ENCODE assay signal across 19 cellular contexts in the genomic region with DNA sequence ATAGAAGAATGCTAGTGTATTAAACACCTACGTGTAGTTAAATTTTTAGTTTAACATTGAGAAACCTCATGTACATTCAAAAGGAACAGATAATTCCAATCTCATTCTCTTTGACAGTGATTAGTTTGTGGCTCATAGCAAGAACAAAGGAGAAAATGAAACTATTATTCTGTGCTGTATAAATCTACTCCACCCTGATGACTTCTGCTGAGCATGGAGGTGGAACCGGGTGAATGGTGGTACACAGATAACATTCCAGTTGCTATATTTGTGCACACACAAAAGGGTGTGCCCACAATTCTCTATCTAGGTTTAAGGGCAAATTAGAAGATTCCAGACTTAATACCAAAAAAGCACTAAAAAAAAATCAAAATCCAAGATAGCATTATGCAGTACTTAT. TPM values are rescaled to one million over a fixed set of nuclear protein-coding genes. Genes with fewer than 3 reads are reported as not detected.
DNase-seq lines count a peak whose midpoint lies in the region; ATAC-seq, FAIRE-seq and TF ChIP-seq lines count a peak whose summit lies in the region.
"Had no signal": no experiment of that assay in that cellular context is flagged by ENCODE, and none has a peak within 500 bp of the region (broad histone marks: within the 10 kb centered on the region; RNA-seq: fewer than 3 reads in every experiment).

No MANE protein-coding gene starts in this region.

- no peak for TF ChIP-seq CTCF in CD4-positive, alpha-beta T cell (IDR thresholded peaks at IDR 0.05)
- TF ChIP-seq CTCF in IMR-90 (conservative IDR thresholded peaks at IDR 0.05; ENCODE audit: low read depth, low read length) (no peak), K562 (IDR thresholded peaks at IDR 0.05 in 2 of 3, conservative IDR thresholded peaks at IDR 0.05 in 1 of 3; ENCODE audit: insufficient read depth in 2 of 3, low read depth in 1 of 3, low read length in 3 of 3) (no peak)

- no peak overlapping the region for H3K23ac ChIP-seq in IMR-90 (ENCODE audit: low read depth, low read length)

- peak overlapping the region in 1 of 2 experiments; percentile 27; a peak in 1 of 4 replicates for H4K8ac ChIP-seq in IMR-90 (ENCODE audit: low read depth in 2 of 2, low read length in 2 of 2)

- dilution Hi-C loops in IMR-90 (cut with HindIII; ENCODE audit: low sequenced_read_pairs, unreplicated experiment) = no loop called here

- peaks cover 65% of the 10 kb centered on the region for H3K4me1 Mint-ChIP-seq in CD4-positive, alpha-beta T cell (ENCODE audit: low read depth)

- no peaks in the 10 kb centered on the region for H3K9me3 ChIP-seq in CD4-positive, alpha-beta T cell (ENCODE audit: control insufficient read depth, low read length)
- H3K9me3 ChIP-seq in IMR-90 (ENCODE audit: control insufficient read depth, insufficient read depth, low read length) (no peaks in the 10 kb centered on the region), K562 (replicated peaks; ENCODE audit: control insufficient read depth, insufficient read depth, low read depth, low read length) (no peaks in the 10 kb centered on the region)
- H3K9me3 ChIP-seq: esophagus muscularis mucosa, HAP-1, psoas muscle, spleen, transverse colon had no signal

- H4K5ac ChIP-seq in IMR-90 (ENCODE audit: low read depth, low read length) = no peak overlapping the region

- H3K36me3 ChIP-seq in IMR-90 (ENCODE audit: control insufficient read depth, insufficient read depth, low read length) (no peaks in the 10 kb centered on the region), K562 (ENCODE audit: control insufficient read depth, insufficient read depth, low read length) (no peaks in the 10 kb centered on the region)
- H3K36me3 ChIP-seq: cardiac muscle cell, esophagus muscularis mucosa, HAP-1, spleen, transverse colon had no signal

- CTCF ChIA-PET in CD4-positive, alpha-beta T cell (lab: Charles Lee) = interaction anchor here (1.8 kb wide), 1 partner anchor 26 kb away, joined by 3 read pairs; no protein-coding TSS in a partner anchor
- CTCF ChIA-PET in IMR-90 (lab: Yijun Ruan, JAX) = no interaction called here
- CTCF ChIA-PET in K562 (lab: Yijun Ruan, JAX; ENCODE audit: low intra/inter-chr PET ratio) = no interaction called here

- H3K4me3 Mint-ChIP-seq in CD4-positive, alpha-beta T cell = no peak overlapping the region
- H3K4me3 Mint-ChIP-seq: activated CD4-positive, alpha-beta T cell treated with anti-CD3 and anti-CD28 coated beads, Interleukin-2, amount 10 ng/mL, durations not matched to agents 7 days and 5 days had no signal

- no peak overlapping the region for H2BK15ac ChIP-seq in IMR-90 (ENCODE audit: low read depth, low read length)

- H3K18ac ChIP-seq in IMR-90 (ENCODE audit: low read depth, low read length) = no peak overlapping the region

- POLR2A ChIA-PET in CD4-positive, alpha-beta T cell (lab: Charles Lee) = interaction anchor here (0.7 to 1.6 kb wide), 2 partner anchors 8 to 17 kb away, joined by 3 to 16 read pairs; a partner anchor contains a TSS
- POLR2A ChIA-PET in IMR-90 (lab: Charles Lee; ENCODE audit: unreplicated experiment) = no interaction called here
- POLR2A ChIA-PET in K562 (lab: Yijun Ruan, JAX) = interaction anchor here (1.1 kb wide), 1 partner anchor 17 kb away, joined by 4 read pairs; a partner anchor contains a TSS

- TF ChIP-seq RAD21 in IMR-90 (IDR thresholded peaks at IDR 0.05; ENCODE audit: low read length) = no peak
- no peak for TF ChIP-seq RAD21 in K562 (CRISPR knock-in tag; conservative IDR thresholded peaks at IDR 0.05 in 1 of 2, IDR thresholded peaks at IDR 0.05 in 1 of 2)

- H3K9ac ChIP-seq in IMR-90 (ENCODE audit: low read depth, low read length) (no peak overlapping the region), K562 (ENCODE audit: insufficient read depth in 1 of 2, low read depth in 2 of 2, low read length in 2 of 2) (no peak overlapping the region)

- in situ Hi-C loops in IMR-90 (cut with MboI; ENCODE audit: low sequenced_read_pairs) (no loop called here), K562 (cut with MboI) (no loop called here)

- H3K4me1 ChIP-seq in IMR-90 (ENCODE audit: control insufficient read depth, insufficient read depth, low read length) = peaks cover 12% of the 10 kb centered on the region
- H3K4me1 ChIP-seq in K562 (replicated peaks in 1 of 2; ENCODE audit: control insufficient read depth in 2 of 2, insufficient read depth in 2 of 2, low read length in 2 of 2) = peaks cover 4 to 6% of the 10 kb centered on the region in 2 experiments; a peak in 3 of 5 replicates
- H3K4me1 ChIP-seq: psoas muscle had no signal

- H4K91ac ChIP-seq in IMR-90 (ENCODE audit: insufficient read depth, low read depth, low read length) = no peak overlapping the region; the same call in 1 of the 2 replicates

- H3K27ac ChIP-seq in CD4-positive, alpha-beta T cell (ENCODE audit: low read depth, low read length) = no peak overlapping the region
- H3K27ac ChIP-seq in IMR-90 (ENCODE audit: insufficient read depth, low read length) (no peak overlapping the region), K562 (ENCODE audit: extremely low read depth, low read depth, low read length) (no peak overlapping the region)
- H3K27ac ChIP-seq: cardiac muscle cell, esophagus muscularis mucosa, psoas muscle, spleen, transverse colon had no signal

- H3K79me1 ChIP-seq in IMR-90 (ENCODE audit: low read depth in 1 of 2, low read length in 2 of 2) = peaks cover 0 to 6% of the 10 kb centered on the region in 2 experiments; a peak in 1 of 4 replicates

- peaks cover 3% of the 10 kb centered on the region; the same call in 1 of the 2 replicates for H3K9me1 ChIP-seq in IMR-90 (ENCODE audit: insufficient read depth, low read length)
- no peaks in the 10 kb centered on the region for H3K9me1 ChIP-seq in K562 (ENCODE audit: control insufficient read depth, insufficient read depth, low read length)

- H3K36me3 Mint-ChIP-seq in CD4-positive, alpha-beta T cell (ENCODE audit: low read depth) = no peaks in the 10 kb centered on the region

- peak; percentile 51 for FAIRE-seq in K562 (lab: Jason Lieb, UNC)
- FAIRE-seq: TTC549 had no signal

- H3K4ac ChIP-seq in IMR-90 (ENCODE audit: low read depth, low read length) = peak overlapping the region; percentile 17; the same call in 1 of the 2 replicates

- H3K14ac ChIP-seq in IMR-90 (replicated peaks; ENCODE audit: low read depth, low read length) = no peak overlapping the region

- no peak for ATAC-seq in CD4-positive, alpha-beta T cell (ENCODE audit: poor library complexity)
- no peak for ATAC-seq in IMR-90 (ENCODE audit: low read depth)
- ATAC-seq in K562 = no peak
- ATAC-seq in GM18519 (IDR thresholded peaks at IDR 0.05; ENCODE audit: low FRiP score, unreplicated experiment) = no peak
- ATAC-seq in GM21515 (IDR thresholded peaks at IDR 0.05; ENCODE audit: unreplicated experiment) = no peak
- ATAC-seq: psoas muscle; stimulated activated naive CD8-positive, alpha-beta T cell treated with anti-CD3 and anti-CD28 coated beads, Interleukin-15, amount 100 ng/mL, for 72 hours had no signal

- H3K4me2 ChIP-seq in IMR-90 (ENCODE audit: low read depth, low read length) (no peak overlapping the region), K562 (ENCODE audit: insufficient read depth, low read length) (no peak overlapping the region)

- H2BK120ac ChIP-seq in IMR-90 (ENCODE audit: low read depth, low read length) = no peak overlapping the region

- no peak overlapping the region for H2AFZ ChIP-seq in IMR-90 (replicated peaks; ENCODE audit: low read length, poor library complexity)
- no peak overlapping the region for H2AFZ ChIP-seq in K562 (ENCODE audit: low read depth, low read length)

- peaks cover 17% of the 10 kb centered on the region for H3K27me3 Mint-ChIP-seq in CD4-positive, alpha-beta T cell

- no peak overlapping the region for H3K4me3 ChIP-seq in IMR-90 (ENCODE audit: insufficient read depth, low read depth, low read length)
- no peak overlapping the region for H3K4me3 ChIP-seq in K562
- H3K4me3 ChIP-seq: cardiac muscle cell, esophagus muscularis mucosa, HAP-1, psoas muscle, spleen, transverse colon had no signal

- WGBS in IMR-90 (ENCODE audit: extremely low coverage in 2 of 2, insufficient read length in 1 of 2), 2 experiments = no CpG with 5 or more reads among the region's 2 CpGs
- 28% methylated on average over 2 of the region's 2 CpGs for WGBS in K562 (ENCODE audit: insufficient coverage, low coverage, missing lambda C conversion rate)

- no peaks in the 10 kb centered on the region for H3K9me3 Mint-ChIP-seq in CD4-positive, alpha-beta T cell

- BruUV-seq in IMR-90 (replicated peaks; lab: Mats Ljungman, UMichigan) = no TSS peak
- no TSS peak for BruUV-seq in K562 (replicated peaks; lab: Mats Ljungman, UMichigan)

- DNase-seq in CD4-positive, alpha-beta T cell = no peak
- no peak for DNase-seq in IMR-90
- no peak for DNase-seq in K562 (ENCODE audit: extremely low read depth in 1 of 4, low spot score in 3 of 4)
- DNase-seq in kidney tubule cell (ENCODE audit: low spot score) = peak; percentile 30
- no peak for DNase-seq in AG08396 (ENCODE audit: low spot score)
- DNase-seq: activated CD4-positive, alpha-beta T cell treated with anti-CD3 and anti-CD28 coated beads, Interleukin-2, amount 10 ng/mL, durations not matched to agents 7 days and 5 days; NCI-H2081 treated with DMSO at 0.1 percent for 48 hours; psoas muscle; RPMI8226; spleen; stimulated activated CD4-positive, alpha-beta T cell treated with anti-CD3 and anti-CD28 coated beads, Interleukin-4, amount 100 ng/mL, for 4 hours; stimulated activated naive CD8-positive, alpha-beta T cell treated with anti-CD3 and anti-CD28 coated beads, Interleukin-15, amount 100 ng/mL, for 72 hours; transverse colon had no signal

- no peaks in the 10 kb centered on the region for H3K27me3 ChIP-seq in CD4-positive, alpha-beta T cell (ENCODE audit: control insufficient read depth, insufficient read depth, low read length)
- H3K27me3 ChIP-seq in IMR-90 (ENCODE audit: control insufficient read depth, insufficient read depth, low read length) (no peaks in the 10 kb centered on the region), K562 (ENCODE audit: control insufficient read depth in 2 of 2, insufficient read depth in 2 of 2, low read length in 2 of 2) (no peaks in the 10 kb centered on the region)

- no peak for TF ChIP-seq POLR2A in IMR-90 (IDR thresholded peaks at IDR 0.05; ENCODE audit: low read depth, low read length)
- no peak for TF ChIP-seq POLR2A in K562 (conservative IDR thresholded peaks at IDR 0.05)

- H3K56ac ChIP-seq in IMR-90 (ENCODE audit: extremely low read depth, insufficient read depth, low read length) = no peak overlapping the region

- no peak overlapping the region for H2AK5ac ChIP-seq in IMR-90 (ENCODE audit: low read depth, low read length)

- H2AK9ac ChIP-seq in IMR-90 (replicated peaks; ENCODE audit: low read depth, low read length, poor library complexity) = no peak overlapping the region

- H3K27ac Mint-ChIP-seq in CD4-positive, alpha-beta T cell = peak overlapping the region; percentile 48

- no peak for TF ChIP-seq EP300 in K562 (IDR thresholded peaks at IDR 0.05; ENCODE audit: low read length)

- H2BK5ac ChIP-seq in IMR-90 (ENCODE audit: low read depth, low read length, poor library complexity, severe bottlenecking) = no peak overlapping the region

- intact Hi-C loops in CD4-positive, alpha-beta T cell (cut with DNase I, micrococcal nuclease) = no loop called here
- intact Hi-C loops in IMR-90 (cut with micrococcal nuclease) (no loop called here), K562 (cut with micrococcal nuclease) (no loop called here)

- H3K79me2 ChIP-seq in K562 (ENCODE audit: control insufficient read depth, insufficient read depth, low read length) = no peaks in the 10 kb centered on the region

- H2BK20ac ChIP-seq in IMR-90 (ENCODE audit: low read depth, low read length) = no peak overlapping the region

- H4K20me1 ChIP-seq in IMR-90 (ENCODE audit: insufficient read depth, low read length) = no peaks in the 10 kb centered on the region
- no peaks in the 10 kb centered on the region for H4K20me1 ChIP-seq in K562 (replicated peaks; ENCODE audit: control insufficient read depth, insufficient read depth, low read length)

RNA-seq across cellular contexts. Expression of a gene that starts 17.0 kb away (rescaled TPM):
- total RNA-seq in CD4-positive, alpha-beta T cell = 10 to 100 TPM; 24.5 to 27.5 TPM
- total RNA-seq in IMR-90 (2012; rRNA removed) (7.7 and 15.8 TPM in 2 replicates), K562 (2014; rRNA removed) (7.7 and 9.7 TPM in 2 replicates), K562 (2014; rRNA removed; fragmentation: Illumina TruSeq; extraction: Trizol) (25.7 and 27.1 TPM in 2 replicates), K562 (2015; rRNA removed; fragmentation: Illumina TruSeq; extraction: Trizol) (21.5 and 25.6 TPM in 2 replicates), K562 (2021) (25.9 and 26.1 TPM in 2 replicates)
- polyA plus RNA-seq in IMR-90 (2012; rRNA removed) (20.5 and 21.1 TPM in 2 replicates), K562 (2011; rRNA removed) (21.8 and 27.7 TPM in 2 replicates), K562 (2014; fragmentation: Illumina TruSeq; extraction: Trizol) (23.8 and 28.0 TPM in 2 replicates), K562 (2014; fragmentation: Nextera tagmentation; extraction: Ambion mirVana) (1 to 10 TPM; 7.2 to 9.7 TPM), K562 (2014; rRNA removed) (25.9 and 27.8 TPM in 2 replicates)
- 4.4 and 6.5 TPM in 2 replicates for polyA plus RNA-seq in IMR-90 (2012; cell fraction: cytosol; rRNA removed)
- 3.3 and 9.8 TPM in 2 replicates for polyA plus RNA-seq in IMR-90 (2012; cell fraction: nucleus; rRNA removed; ENCODE audit: low replicate concordance)
- total RNA-seq in K562 (2011; cell fraction: chromatin; rRNA removed; ENCODE audit: low replicate concordance) = 8.4 and 9.2 TPM in 2 replicates
- total RNA-seq in K562 (2011; cell fraction: nucleolus; rRNA removed) = 8.0 and 11.1 TPM in 2 replicates
- total RNA-seq in K562 (2011; cell fraction: nucleoplasm; rRNA removed) = 10.6 and 21.0 TPM in 2 replicates
- 6.7 and 9.2 TPM in 2 replicates for polyA plus RNA-seq in K562 (2011; cell fraction: cytosol; rRNA removed)
- polyA plus RNA-seq in K562 (2011; cell fraction: nucleus; rRNA removed) = 5.5 and 6.9 TPM in 2 replicates
- polyA plus RNA-seq in K562 (2012) = 27.7 and 49.2 TPM in 2 replicates
- polyA minus RNA-seq in K562 (2011; rRNA and poly(A)+ RNA removed) = 44.3 and 45.6 TPM in 2 replicates
- 16.7 and 18.3 TPM in 2 replicates for polyA minus RNA-seq in K562 (2011; cell fraction: cytosol; rRNA and poly(A)+ RNA removed)
- polyA minus RNA-seq in K562 (2011; cell fraction: nucleus; rRNA and poly(A)+ RNA removed) = 10.5 and 14.3 TPM in 2 replicates

RNA-seq across cellular contexts. Expression of a gene that starts 40.1 kb away (rescaled TPM):
- 1 to 10 TPM; 5.0 to 7.4 TPM for total RNA-seq in CD4-positive, alpha-beta T cell
- total RNA-seq in IMR-90 (2012; rRNA removed) (36.7 and 37.8 TPM in 2 replicates), K562 (2014; rRNA removed) (16.3 and 29.6 TPM in 2 replicates), K562 (2014; rRNA removed; fragmentation: Illumina TruSeq; extraction: Trizol) (28.5 and 30.1 TPM in 2 replicates), K562 (2015; rRNA removed; fragmentation: Illumina TruSeq; extraction: Trizol) (28.1 and 29.5 TPM in 2 replicates), K562 (2021) (15.2 and 17.9 TPM in 2 replicates)
- polyA plus RNA-seq in IMR-90 (2012; rRNA removed) (23.9 and 28.6 TPM in 2 replicates), K562 (2011; rRNA removed) (27.3 and 41.2 TPM in 2 replicates), K562 (2014; fragmentation: Illumina TruSeq; extraction: Trizol) (23.4 and 27.4 TPM in 2 replicates), K562 (2014; fragmentation: Nextera tagmentation; extraction: Ambion mirVana) (10 to 100 TPM; 60.6 to 63.4 TPM), K562 (2014; rRNA removed) (35.0 and 36.7 TPM in 2 replicates)
- polyA plus RNA-seq in IMR-90 (2012; cell fraction: cytosol; rRNA removed) = 4.0 and 8.9 TPM in 2 replicates
- 2.0 and 15.9 TPM in 2 replicates for polyA plus RNA-seq in IMR-90 (2012; cell fraction: nucleus; rRNA removed; ENCODE audit: low replicate concordance)
- total RNA-seq in K562 (2011; cell fraction: chromatin; rRNA removed; ENCODE audit: low replicate concordance) = 15.3 and 52.6 TPM in 2 replicates
- total RNA-seq in K562 (2011; cell fraction: nucleolus; rRNA removed) = 11.7 and 19.3 TPM in 2 replicates
- 28.8 and 50.9 TPM in 2 replicates for total RNA-seq in K562 (2011; cell fraction: nucleoplasm; rRNA removed)
- polyA plus RNA-seq in K562 (2011; cell fraction: cytosol; rRNA removed) = 5.7 and 11.3 TPM in 2 replicates
- 23.0 and 30.6 TPM in 2 replicates for polyA plus RNA-seq in K562 (2011; cell fraction: nucleus; rRNA removed)
- polyA plus RNA-seq in K562 (2012) = 16.8 and 21.2 TPM in 2 replicates
- 37.4 and 49.6 TPM in 2 replicates for polyA minus RNA-seq in K562 (2011; rRNA and poly(A)+ RNA removed)
- 8.2 and 9.3 TPM in 2 replicates for polyA minus RNA-seq in K562 (2011; cell fraction: cytosol; rRNA and poly(A)+ RNA removed)
- 29.8 and 56.1 TPM in 2 replicates for polyA minus RNA-seq in K562 (2011; cell fraction: nucleus; rRNA and poly(A)+ RNA removed)
